Comparison of ENCODE assay signal across 12 cellular contexts in genomic region chr6:108591040-108591816, GRCh38.
DNase-seq lines count a peak whose midpoint lies in the region; ATAC-seq and TF ChIP-seq lines count a peak whose summit lies in the region.
"Had no signal": no experiment of that assay in that cellular context is flagged by ENCODE, and none has a peak within 500 bp of the region (broad histone marks: within the 10 kb centered on the region; RNA-seq: fewer than 3 reads in every experiment).

No MANE protein-coding gene starts in this region.

- no peak for DNase-seq in substantia nigra (lab: John Stamatoyannopoulos, UW)
- no peak for DNase-seq in posterior cingulate gyrus
- DNase-seq in hippocampal formation (lab: John Stamatoyannopoulos, UW) = no peak
- DNase-seq in NCI-H526 treated with DMSO at 0.1 percent for 48 hours (lab: John Stamatoyannopoulos, UW) = no peak
- DNase-seq: activated CD4-positive, alpha-beta T cell treated with anti-CD3 and anti-CD28 coated beads for 36 hours; activated naive CD4-positive, alpha-beta T cell treated with anti-CD3 and anti-CD28 coated beads, Interleukin-2, amount 50 U/mL, for 16 hours; stimulated activated CD4-positive, alpha-beta T cell treated with anti-CD3 and anti-CD28 coated beads, Interleukin-15, amount 100 ng/mL, for 24 hours; stimulated activated naive CD4-positive, alpha-beta T cell treated with Interleukin-2 at 50 U/mL for 16 hours had no signal

- ATAC-seq in HG03097 (IDR thresholded peaks at IDR 0.05; ENCODE audit: low FRiP score, unreplicated experiment) = no peak
- ATAC-seq: activated CD4-positive, alpha-beta T cell treated with anti-CD3 and anti-CD28 coated beads for 36 hours had no signal

- intact Hi-C loops in posterior cingulate gyrus (cut with DNase I) = no loop called here

- H3K9ac ChIP-seq in OCI-LY1 (ENCODE audit: low read length) (no peak overlapping the region; the same call in 1 of the 2 replicates), mucosa of rectum (ENCODE audit: low read depth in 1 of 2, low read length in 2 of 2) (peak overlapping the region in 1 of 2 donors; percentile 45)

- H3K27ac ChIP-seq in OCI-LY1 (ENCODE audit: low read depth, low read length, poor library complexity, severe bottlenecking) (peak overlapping the region; percentile 88), cingulate gyrus (ENCODE audit: low read depth, low read length) (peak overlapping the region; percentile 30), mucosa of rectum (ENCODE audit: low read depth in 2 of 2, low read length in 2 of 2) (peak overlapping the region; percentile 60 to 62), substantia nigra (ENCODE audit: low read depth, low read length, poor library complexity, severe bottlenecking) (peak overlapping the region; percentile 70)

- H3K4me3 ChIP-seq in OCI-LY1 (ENCODE audit: low read depth, low read length, poor library complexity, severe bottlenecking) = no peak overlapping the region
- H3K4me3 ChIP-seq in mucosa of rectum (ENCODE audit: low read length in 2 of 2) = no peak overlapping the region

- H4K20me1 ChIP-seq in OCI-LY1 (ENCODE audit: insufficient read depth, low read length) = no peaks in the 10 kb centered on the region

- H3F3A ChIP-seq in OCI-LY1 (ENCODE audit: insufficient read depth, low read length) = no peaks in the 10 kb centered on the region

- H3K9me3 ChIP-seq in OCI-LY1 (ENCODE audit: low read length) (no peaks in the 10 kb centered on the region), mucosa of rectum (ENCODE audit: control insufficient read depth in 2 of 2, low read length in 2 of 2) (no peaks in the 10 kb centered on the region)

- 0 out of 2 replicates have a peak, but pooled peaks cover 7% of the 10 kb centered on the region for H3K79me2 ChIP-seq in OCI-LY1 (ENCODE audit: insufficient read depth, low read length)

- no peaks in the 10 kb centered on the region for H3K36me3 ChIP-seq in OCI-LY1 (ENCODE audit: insufficient read depth, low read length)
- no peaks in the 10 kb centered on the region for H3K36me3 ChIP-seq in mucosa of rectum (ENCODE audit: control insufficient read depth in 2 of 2, insufficient read depth in 2 of 2, low read length in 2 of 2)

- H2AFZ ChIP-seq in OCI-LY1 (ENCODE audit: low read length) = no peak overlapping the region

- no peaks in the 10 kb centered on the region for H3K9me2 ChIP-seq in OCI-LY1 (ENCODE audit: low read depth, low read length)

- H3K27me3 ChIP-seq in OCI-LY1 (ENCODE audit: insufficient read depth, low read length) (no peaks in the 10 kb centered on the region), mucosa of rectum (ENCODE audit: control insufficient read depth in 2 of 2, insufficient read depth in 2 of 2, low read length in 2 of 2) (no peaks in the 10 kb centered on the region)

- peaks cover 92% of the 10 kb centered on the region for H3K4me1 ChIP-seq in OCI-LY1 (ENCODE audit: insufficient read depth, low read length, severe bottlenecking)
- peaks cover 43 to 59% of the 10 kb centered on the region in 2 donors for H3K4me1 ChIP-seq in mucosa of rectum (ENCODE audit: control insufficient read depth in 2 of 2, insufficient read depth in 2 of 2, low read length in 2 of 2)

- H3K4me2 ChIP-seq in OCI-LY1 (ENCODE audit: low read length) = peak overlapping the region; percentile 47; the same call in 1 of the 2 replicates

- TF ChIP-seq CTCF in OCI-LY1 (IDR thresholded peaks at IDR 0.05; ENCODE audit: low read length) = no peak

Comparison
In these comparisons a context has a peak if more than half of its experiments do, and no peak if none do; other contexts are left out.
1. H3K27ac ChIP-seq: peak in every context shown above with its lines; median percentile 88 in OCI-LY1; 70 in substantia nigra; 61 in mucosa of rectum; 30 in cingulate gyrus.